In genomic region chr7:75358671-75359541, GRCh38 we compare ENCODE assay signal across 8 cellular contexts. TPM values are rescaled to one million over a fixed set of nuclear protein-coding genes. Genes with fewer than 3 reads are reported as not detected.
DNase-seq lines count a peak whose midpoint lies in the region; FAIRE-seq and TF ChIP-seq lines count a peak whose summit lies in the region.
"Not testable (repeated sequence)": the region's sequence is repeated elsewhere in the genome, so short reads cannot be mapped to it uniquely, and the experiment has no call there.

No MANE protein-coding gene starts in this region.

- peak overlapping the region; percentile 65; the same call in 1 of the 2 replicates for H2AFZ ChIP-seq in GM23248
- H2AFZ ChIP-seq in neural progenitor cell (replicated peaks): not testable (repeated sequence)

- TF ChIP-seq CTCF in GM12865 (IDR thresholded peaks at IDR 0.05; ENCODE audit: insufficient read depth, low read depth, low read length, missing control alignments); HL-60 (IDR thresholded peaks at IDR 0.05; ENCODE audit: insufficient read depth, low read length); adrenal gland (IDR thresholded peaks at IDR 0.05); neural progenitor cell (IDR thresholded peaks at IDR 0.05): not testable (repeated sequence)

- in situ Hi-C loops in GM23248 (cut with MboI): not testable (repeated sequence)

- TF ChIP-seq POLR2A in adrenal gland (IDR thresholded peaks at IDR 0.05): peak in 1 of 2 donors; percentile 30

- intact Hi-C loops in adrenal gland (cut with DNase I): not testable (repeated sequence)

- H3F3A ChIP-seq in GM23248 (ENCODE audit: insufficient read depth); neural progenitor cell (ENCODE audit: low read depth): not testable (repeated sequence)

- peak overlapping the region; percentile 85 for H3K9ac ChIP-seq in GM23248
- not testable (repeated sequence) for H3K9ac ChIP-seq in neural progenitor cell

- not testable (repeated sequence) for H3K79me2 ChIP-seq in GM23248 (ENCODE audit: insufficient read depth); neural progenitor cell (ENCODE audit: low read depth)

- H3K9me3 ChIP-seq in GM23248 (ENCODE audit: low read depth); adrenal gland (replicated peaks in 1 of 3); neural progenitor cell (ENCODE audit: low read depth): not testable (repeated sequence)

- not testable (repeated sequence) for H3K4me3 Mint-ChIP-seq in neural progenitor cell

- not testable (repeated sequence) for H3K27ac Mint-ChIP-seq in neural progenitor cell

- not testable (repeated sequence) for H3K36me3 Mint-ChIP-seq in neural progenitor cell

- H3K9me3 Mint-ChIP-seq in neural progenitor cell: not testable (repeated sequence)

- H3K27ac ChIP-seq in GM23248: peak overlapping the region; percentile 65
- H3K27ac ChIP-seq in HL-60 (replicated peaks): peak overlapping the region; percentile 93
- H3K27ac ChIP-seq in adrenal gland: peak overlapping the region in 1 of 5 donors; percentile 60
- not testable (repeated sequence) for H3K27ac ChIP-seq in neural progenitor cell

- 1% methylated on average over 31 to 44 of the region's 70 CpGs for WGBS in GM23248 (ENCODE audit: low coverage in 1 of 2, low lambda C conversion rate in 2 of 2, missing lambda C conversion rate in 2 of 2), 2 experiments
- WGBS in adrenal gland, 4 donors: 0% methylated on average over 10 to 31 of the region's 70 CpGs; no CpG with 5 or more reads in 2 of the 4 donors

- DNase-seq in GM12865 (ENCODE audit: low read depth): peak; percentile 16
- peak; percentile 24 for DNase-seq in GM23248
- peak in 1 of 2 experiments; percentile 78 for DNase-seq in HL-60 (ENCODE audit: low read depth in 1 of 2, low spot score in 1 of 2)
- DNase-seq in activated CD4-positive, alpha-beta T cell treated with anti-CD3 and anti-CD28 coated beads for 48 hours: peak; percentile 44
- peak in 5 of 7 donors; percentile 6 to 52 (median 18) for DNase-seq in adrenal gland
- DNase-seq in frontal cortex (ENCODE audit: low spot score in 2 of 2): not testable (repeated sequence)
- DNase-seq in neural progenitor cell (ENCODE audit: low spot score): peak; percentile 3
- DNase-seq in stimulated activated CD8-positive, alpha-beta memory T cell treated with anti-CD3 and anti-CD28 coated beads, Interleukin-7, amount 100 ng/mL, for 48 hours (ENCODE audit: extremely low read depth in 1 of 2, low read depth in 1 of 2): peak; percentile 20 to 23

- not testable (repeated sequence) for H3K9me2 ChIP-seq in GM23248 (ENCODE audit: insufficient read depth)

- FAIRE-seq in frontal cortex (lab: Jason Lieb, UNC): peak; percentile 90

- H3K27me3 ChIP-seq in GM23248 (replicated peaks; ENCODE audit: insufficient read depth); HL-60 (ENCODE audit: insufficient read depth, poor library complexity, severe bottlenecking); adrenal gland; neural progenitor cell: not testable (repeated sequence)

- H3K27me3 Mint-ChIP-seq in neural progenitor cell (ENCODE audit: insufficient read depth, low read depth): not testable (repeated sequence)

- not testable (repeated sequence) for H3K4me2 ChIP-seq in GM23248 (ENCODE audit: unreplicated experiment); neural progenitor cell

- H3K36me3 ChIP-seq in GM23248 (ENCODE audit: low read depth); adrenal gland (replicated peaks in 1 of 2); neural progenitor cell: not testable (repeated sequence)

- H3K4me3 ChIP-seq in GM12865 (ENCODE audit: low read depth, low read length); adrenal gland; neural progenitor cell: not testable (repeated sequence)
- H3K4me3 ChIP-seq in GM23248 (peak overlapping the region; percentile 70), HL-60 (replicated peaks; ENCODE audit: insufficient read depth, low read length) (peak overlapping the region; percentile 33)

- not testable (repeated sequence) for H3K4me1 Mint-ChIP-seq in neural progenitor cell

- not testable (repeated sequence) for H3K4me1 ChIP-seq in GM23248 (ENCODE audit: insufficient read depth); adrenal gland (replicated peaks in 1 of 2); neural progenitor cell

- H4K20me1 ChIP-seq in GM23248 (ENCODE audit: insufficient read depth); neural progenitor cell (ENCODE audit: low read depth): not testable (repeated sequence)

RNA-seq across cellular contexts. Expression of gene TRIM73, which starts 36.5 kb away (rescaled TPM):
- 0.13 and 0.22 TPM in 2 replicates for total RNA-seq in GM23248 (2014; rRNA removed; shearing (Covaris generic))
- 0.61 and 1.0 TPM in 2 replicates for polyA plus RNA-seq in GM23248 (2016; fragmentation: Nextera tagmentation; extraction: Ambion mirVana)
- 10 to 100 TPM in 1 of 8 donors, 1 to 10 TPM in 7; 1.9 to 10.1 (median 8.2) TPM for total RNA-seq in adrenal gland
- 10 to 100 TPM in 1 of 3 donors, 1 to 10 TPM in 1, under 1 TPM in 1; 0.13 to 22.6 (median 6.1) TPM for polyA plus RNA-seq in adrenal gland
- 2.9 TPM for total RNA-seq in frontal cortex
- 0.17 and 4.4 TPM in 2 replicates for total RNA-seq in neural progenitor cell (ENCODE audit: low replicate concordance)
